ENCODE assay signal across 11 cellular contexts in the genomic region with DNA sequence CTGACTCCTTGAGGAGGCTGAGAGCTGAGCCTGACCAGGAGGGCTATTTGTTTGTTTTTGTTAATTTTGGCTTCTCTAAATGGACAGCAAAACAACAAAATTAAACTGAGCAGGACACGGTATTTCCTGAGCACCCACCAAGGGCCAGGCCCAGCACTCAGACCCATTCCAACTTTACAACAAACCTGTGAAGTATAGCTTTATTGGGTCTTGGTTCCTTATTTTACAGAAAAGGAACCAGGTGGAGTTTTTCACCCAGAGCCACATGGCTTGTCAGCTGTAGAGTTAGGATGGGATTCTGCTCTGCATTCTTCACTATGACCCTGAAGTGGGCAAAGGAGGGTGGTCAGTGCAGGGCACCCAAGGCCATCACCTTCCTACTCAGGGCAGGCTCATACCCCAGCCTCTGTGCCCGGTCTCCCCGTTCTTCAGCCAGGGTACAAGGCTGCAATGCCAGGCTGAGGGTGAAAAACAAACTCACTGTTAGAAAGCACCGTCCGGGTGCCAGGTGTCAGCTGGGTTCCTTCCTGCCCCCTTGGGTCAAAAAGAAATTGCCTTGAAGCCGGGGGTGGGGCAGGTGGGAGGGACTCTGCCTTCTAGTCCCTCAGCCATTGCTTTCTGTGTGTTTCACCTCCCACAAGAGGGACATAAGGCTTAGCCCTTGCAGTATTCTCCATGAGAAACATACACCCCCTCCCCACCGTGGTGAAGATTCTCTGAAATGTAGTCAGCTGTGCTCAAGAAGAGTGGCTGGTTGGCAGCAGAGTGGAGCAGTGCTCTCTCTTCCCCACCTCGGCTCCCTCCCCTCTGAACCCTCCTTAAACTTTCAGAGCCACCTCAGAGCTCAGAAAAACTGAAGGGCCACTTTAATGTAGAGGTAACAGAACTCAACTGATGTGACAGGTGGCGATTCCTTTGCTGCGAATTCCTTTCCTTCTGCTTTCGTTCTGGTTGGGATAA. TPM values are rescaled to one million over a fixed set of nuclear protein-coding genes. Genes with fewer than 3 reads are reported as not detected.
DNase-seq lines count a peak whose midpoint lies in the region; ATAC-seq and TF ChIP-seq lines count a peak whose summit lies in the region.
"Had no signal": no experiment of that assay in that cellular context is flagged by ENCODE, and none has a peak within 500 bp of the region (broad histone marks: within the 10 kb centered on the region; RNA-seq: fewer than 3 reads in every experiment).

No MANE protein-coding gene starts in this region.

- H3K4me3 Mint-ChIP-seq in T-helper 1 cell treated with Interleukin-12 subunit alpha and Interleukin-12 subunit beta and Interleukin-4 antibody, amounts not matched to agents 30 μg/mL and 1 μg/mL, for 36 hours = peak overlapping the region; percentile 88
- peak overlapping the region; percentile 91 to 98 (median 94) for H3K4me3 Mint-ChIP-seq in immature natural killer cell

- H3K27ac Mint-ChIP-seq in T-helper 1 cell treated with Interleukin-12 subunit alpha and Interleukin-12 subunit beta and Interleukin-4 antibody, amounts not matched to agents 30 μg/mL and 1 μg/mL, for 36 hours = peak overlapping the region; percentile 83
- H3K27ac Mint-ChIP-seq in immature natural killer cell = peak overlapping the region; percentile 94 to 98 (median 97)

- peak in 1 of 6 experiments; percentile 6 for TF ChIP-seq CTCF in thyroid gland (IDR thresholded peaks at IDR 0.05)
- TF ChIP-seq CTCF in sigmoid colon (IDR thresholded peaks at IDR 0.05) = no peak

- H3K9me3 ChIP-seq in thyroid gland = no peaks in the 10 kb centered on the region
- no peaks in the 10 kb centered on the region for H3K9me3 ChIP-seq in sigmoid colon
- H3K9me3 ChIP-seq: ascending aorta, esophagus muscularis mucosa, ovary had no signal

- H3K4me3 ChIP-seq in thyroid gland (replicated peaks in 1 of 3) (no peak overlapping the region), sigmoid colon (no peak overlapping the region)
- H3K4me3 ChIP-seq: ovary had no signal

- peaks cover 4% of the 10 kb centered on the region for H3K9me3 Mint-ChIP-seq in T-helper 1 cell treated with Interleukin-12 subunit alpha and Interleukin-12 subunit beta and Interleukin-4 antibody, amounts not matched to agents 30 μg/mL and 1 μg/mL, for 36 hours
- peaks cover 0 to 6% (median 0%) of the 10 kb centered on the region in 6 donors for H3K9me3 Mint-ChIP-seq in immature natural killer cell

- H3K27me3 ChIP-seq in thyroid gland (no peaks in the 10 kb centered on the region), sigmoid colon (no peaks in the 10 kb centered on the region)
- H3K27me3 ChIP-seq: ascending aorta, esophagus muscularis mucosa, ovary had no signal

- H3K27me3 Mint-ChIP-seq in T-helper 1 cell treated with Interleukin-12 subunit alpha and Interleukin-12 subunit beta and Interleukin-4 antibody, amounts not matched to agents 30 μg/mL and 1 μg/mL, for 36 hours (ENCODE audit: low read depth) = no peaks in the 10 kb centered on the region
- peaks cover 13 to 29% (median 23%) of the 10 kb centered on the region in 3 donors for H3K27me3 Mint-ChIP-seq in immature natural killer cell (ENCODE audit: low read depth in 3 of 3)

- WGBS in thyroid gland, 2 donors = 20 to 27% methylated on average over 11 of the region's 11 CpGs
- WGBS in sigmoid colon, 2 donors = 40 to 54% methylated on average over 11 of the region's 11 CpGs

- H3K27ac ChIP-seq in thyroid gland = peak overlapping the region; percentile 93 to 95 (median 94)
- no peak overlapping the region for H3K27ac ChIP-seq in sigmoid colon
- H3K27ac ChIP-seq: ascending aorta, esophagus muscularis mucosa, ovary had no signal

- intact Hi-C loops in thyroid gland (cut with DNase I) = no loop called here
- intact Hi-C loops in sigmoid colon (cut with DNase I) = no loop called here

- peaks cover 73% of the 10 kb centered on the region for H3K4me1 Mint-ChIP-seq in T-helper 1 cell treated with Interleukin-12 subunit alpha and Interleukin-12 subunit beta and Interleukin-4 antibody, amounts not matched to agents 30 μg/mL and 1 μg/mL, for 36 hours (ENCODE audit: low read depth)
- H3K4me1 Mint-ChIP-seq in immature natural killer cell = peaks cover 88 to 91% of the 10 kb centered on the region in 2 donors

- H3K36me3 ChIP-seq in thyroid gland (no peaks in the 10 kb centered on the region), sigmoid colon (no peaks in the 10 kb centered on the region)
- H3K36me3 ChIP-seq: ascending aorta, esophagus muscularis mucosa, ovary had no signal

- H3K4me1 ChIP-seq in thyroid gland (peaks cover 29 to 58% of the 10 kb centered on the region in 2 donors), sigmoid colon (no peaks in the 10 kb centered on the region)
- H3K4me1 ChIP-seq: ascending aorta, esophagus muscularis mucosa had no signal

- TF ChIP-seq POLR2A in thyroid gland (IDR thresholded peaks at IDR 0.05) (no peak), sigmoid colon (IDR thresholded peaks at IDR 0.05) (no peak)

- peaks cover 55% of the 10 kb centered on the region for H3K36me3 Mint-ChIP-seq in T-helper 1 cell treated with Interleukin-12 subunit alpha and Interleukin-12 subunit beta and Interleukin-4 antibody, amounts not matched to agents 30 μg/mL and 1 μg/mL, for 36 hours (ENCODE audit: low read depth)
- H3K36me3 Mint-ChIP-seq in immature natural killer cell = peaks cover 8 to 16% (median 11%) of the 10 kb centered on the region in 3 donors

- DNase-seq in activated naive CD4-positive, alpha-beta T cell treated with Interleukin-2 at 50 U/mL for 16 hours = peak; percentile 30
- no peak for DNase-seq in activated naive CD4-positive, alpha-beta T cell treated with anti-CD3 and anti-CD28 coated beads, Interleukin-2, amount 50 U/mL, for 16 hours
- peak; percentile 40 to 47 (median 46) for DNase-seq in immature natural killer cell
- DNase-seq in thyroid gland = peak; percentile 77 to 84
- DNase-seq in sigmoid colon = no peak
- no peak for DNase-seq in mucosa of gallbladder (ENCODE audit: low spot score)
- DNase-seq: ovary had no signal

- no peak for ATAC-seq in HG02763 (IDR thresholded peaks at IDR 0.05; ENCODE audit: unreplicated experiment)

- no peak for TF ChIP-seq EP300 in sigmoid colon (IDR thresholded peaks at IDR 0.05)

RNA-seq across cellular contexts. Expression of a gene that starts 2.2 kb away (rescaled TPM):
- polyA plus RNA-seq in immature natural killer cell (10 to 100 TPM; 17.0 to 72.3 (median 20.6) TPM), sigmoid colon (10 to 100 TPM; 15.0 to 51.6 (median 22.9) TPM)
- total RNA-seq in thyroid gland (100 to 1,000 TPM in 3 of 4 donors, 10 to 100 TPM in 1; 63.7 to 136 (median 111) TPM), sigmoid colon (1 to 10 TPM; 1.4 to 6.6 (median 2.0) TPM), mucosa of gallbladder (70.3 TPM)

RNA-seq across cellular contexts. Expression of a gene that starts 48.6 kb away (rescaled TPM):
- 1 to 10 TPM in 2 of 3 donors, under 1 TPM in 1; 0.44 to 2.3 (median 1.9) TPM for polyA plus RNA-seq in immature natural killer cell
- 1 to 10 TPM in 2 of 4 donors, under 1 TPM in 1, not detected in 1; 0.67 to 1.3 (median 1.3) TPM for total RNA-seq in thyroid gland
- 1 to 10 TPM in 1 of 4 donors, under 1 TPM in 1, not detected in 2; 0.55 to 1.6 TPM for total RNA-seq in sigmoid colon
- 10 to 100 TPM in 2 of 3 donors, 1 to 10 TPM in 1; 6.6 to 19.9 (median 11.1) TPM for polyA plus RNA-seq in sigmoid colon
- 32.4 TPM for total RNA-seq in mucosa of gallbladder
- total RNA-seq: ascending aorta had no signal

Comparison
In these comparisons a context has a peak if more than half of its experiments do, and no peak if none do; other contexts are left out.
1. DNase-seq: peak in activated naive CD4-positive, alpha-beta T cell treated with Interleukin-2 at 50 U/mL for 16 hours (single experiment), immature natural killer cell (3 of 3) and thyroid gland (2 of 2); none in activated naive CD4-positive, alpha-beta T cell treated with anti-CD3 and anti-CD28 coated beads, Interleukin-2, amount 50 U/mL, for 16 hours (single experiment), sigmoid colon (single experiment) and mucosa of gallbladder (single experiment).
2. H3K27ac ChIP-seq: peak in thyroid gland (3 of 3); none in sigmoid colon (0 of 4).
3. RNA of a gene that starts 48.6 kb away (total RNA-seq): 32.4 TPM in mucosa of gallbladder (single experiment); 0.67 to 1.3 TPM in thyroid gland and 0.55 to 1.6 TPM in sigmoid colon; every median in the first group is over 10 times any median in the second.